Comparison of ENCODE assay signal across 8 cellular contexts in genomic region chr15:52790941-52791751, GRCh38. TPM values are rescaled to one million over a fixed set of nuclear protein-coding genes. Genes with fewer than 3 reads are reported as not detected.
DNase-seq lines count a peak whose midpoint lies in the region; ATAC-seq and TF ChIP-seq lines count a peak whose summit lies in the region.

No MANE protein-coding gene starts in this region.

- 27 to 28% methylated on average over 48 to 50 of the region's 50 CpGs for WGBS in GM23248 (ENCODE audit: low coverage in 1 of 2, low lambda C conversion rate in 2 of 2, missing lambda C conversion rate in 2 of 2), 2 experiments

- POLR2A ChIA-PET in activated B cell treated with CpG ODN at 0.5 μM for 24 hours (lab: Charles Lee), result no interaction called here

- CTCF ChIA-PET in activated B cell treated with CpG ODN at 0.5 μM for 24 hours (lab: Charles Lee), result interaction anchor here (0.7 kb wide), 1 partner anchor 11 kb away, joined by 4 read pairs; no protein-coding TSS in a partner anchor

- intact Hi-C loops in activated B cell treated with CpG ODN at 0.5 μM for 24 hours (cut with micrococcal nuclease) (loop anchor here (1.0 kb wide), 1 partner anchor 7 kb away; no protein-coding TSS in a partner anchor), gastrocnemius medialis (cut with DNase I; ENCODE audit: low total_unique reads) (no loop called here)

- no peaks in the 10 kb centered on the region for H3K9me3 ChIP-seq in right atrium auricular region
- H3K9me3 ChIP-seq in gastrocnemius medialis, result no peaks in the 10 kb centered on the region
- no peaks in the 10 kb centered on the region for H3K9me3 ChIP-seq in GM23248 (ENCODE audit: low read depth)

- H3K27me3 Mint-ChIP-seq in activated B cell treated with CpG ODN at 0.5 μM for 24 hours, result peaks cover 67% of the 10 kb centered on the region

- no peaks in the 10 kb centered on the region for H3K9me2 ChIP-seq in GM23248 (ENCODE audit: insufficient read depth)

- in situ Hi-C loops in gastrocnemius medialis (cut with MboI; ENCODE audit: low sequenced_read_pairs in 4 of 4), result loop anchor here in 2 of 4 donors (25.0 kb wide), 1 partner anchor 921 kb away; no protein-coding TSS in a partner anchor
- in situ Hi-C loops in GM23248 (cut with MboI), result loop anchor here (25.0 kb wide), 1 partner anchor 396 kb away; no protein-coding TSS in a partner anchor

- peaks cover 27% of the 10 kb centered on the region for H3K4me1 Mint-ChIP-seq in activated B cell treated with CpG ODN at 0.5 μM for 24 hours

- H3K9ac ChIP-seq in GM23248, result no peak overlapping the region

- H3K4me3 ChIP-seq in GM12875 (ENCODE audit: low read depth, low read length), result no peak overlapping the region
- H3K4me3 ChIP-seq in right atrium auricular region, result peak overlapping the region; percentile 42 to 54
- peak overlapping the region in 3 of 4 donors; percentile 50 to 71 (median 55) for H3K4me3 ChIP-seq in gastrocnemius medialis
- H3K4me3 ChIP-seq in GM23248, result no peak overlapping the region

- no peak for DNase-seq in activated B cell treated with CpG ODN at 0.5 μM for 24 hours
- no peak for DNase-seq in right atrium auricular region (ENCODE audit: low spot score)
- no peak for DNase-seq in gastrocnemius medialis
- no peak for DNase-seq in GM23248
- no peak for DNase-seq in pons (ENCODE audit: low spot score)
- no peak for DNase-seq in NCI-H446 (lab: John Stamatoyannopoulos, UW)
- DNase-seq in effector CD8-positive, alpha-beta T cell (lab: John Stamatoyannopoulos, UW), result no peak

- H3K4me1 ChIP-seq in right atrium auricular region (peaks cover 0 to 45% of the 10 kb centered on the region in 2 donors), gastrocnemius medialis (peaks cover 12 to 36% of the 10 kb centered on the region in 2 donors), GM23248 (ENCODE audit: insufficient read depth) (no peaks in the 10 kb centered on the region)

- H3K79me2 ChIP-seq in GM23248 (ENCODE audit: insufficient read depth), result no peaks in the 10 kb centered on the region

- no peak overlapping the region for H3K27ac Mint-ChIP-seq in activated B cell treated with CpG ODN at 0.5 μM for 24 hours

- H3K36me3 ChIP-seq in right atrium auricular region (no peaks in the 10 kb centered on the region), gastrocnemius medialis (no peaks in the 10 kb centered on the region), GM23248 (ENCODE audit: low read depth) (no peaks in the 10 kb centered on the region)

- 0 out of 2 replicates have a peak, but pooled peaks cover 4% of the 10 kb centered on the region for H3F3A ChIP-seq in GM23248 (ENCODE audit: insufficient read depth)

- no peak overlapping the region for H3K4me2 ChIP-seq in GM23248 (ENCODE audit: unreplicated experiment)

- TF ChIP-seq CTCF in GM12875 (IDR thresholded peaks at IDR 0.05; ENCODE audit: borderline replicate concordance, insufficient read depth, low read depth, low read length) (0 out of 2 replicates have a peak, but pooled peaks have one; percentile 23), activated B cell treated with CpG ODN at 0.5 μM for 24 hours (IDR thresholded peaks at IDR 0.05) (no peak), right atrium auricular region (IDR thresholded peaks at IDR 0.05) (no peak), gastrocnemius medialis (IDR thresholded peaks at IDR 0.05 in 4 of 5, conservative IDR thresholded peaks at IDR 0.05 in 1 of 5) (no peak)

- no peaks in the 10 kb centered on the region for H4K20me1 ChIP-seq in GM23248 (ENCODE audit: insufficient read depth)

- H3K27me3 ChIP-seq in right atrium auricular region (peaks cover 47 to 48% of the 10 kb centered on the region in 2 donors), gastrocnemius medialis (peaks cover 76 to 98% (median 82%) of the 10 kb centered on the region in 3 donors), GM23248 (replicated peaks; ENCODE audit: insufficient read depth) (peaks cover 76% of the 10 kb centered on the region)

- H2AFZ ChIP-seq in GM23248, result no peak overlapping the region

- no peak overlapping the region for H3K27ac ChIP-seq in right atrium auricular region
- no peak overlapping the region for H3K27ac ChIP-seq in gastrocnemius medialis
- no peak overlapping the region for H3K27ac ChIP-seq in GM23248

- H3K4me3 Mint-ChIP-seq in activated B cell treated with CpG ODN at 0.5 μM for 24 hours, result peak overlapping the region; percentile 75

- ATAC-seq in activated B cell treated with CpG ODN at 0.5 μM for 24 hours (ENCODE audit: low read depth), result peak; percentile 19
- no peak for ATAC-seq in gastrocnemius medialis

- TF ChIP-seq POLR2A in gastrocnemius medialis (IDR thresholded peaks at IDR 0.05), result no peak

- peaks cover 4% of the 10 kb centered on the region for H3K9me3 Mint-ChIP-seq in activated B cell treated with CpG ODN at 0.5 μM for 24 hours

- no peaks in the 10 kb centered on the region for H3K36me3 Mint-ChIP-seq in activated B cell treated with CpG ODN at 0.5 μM for 24 hours (ENCODE audit: low read depth)

RNA-seq across cellular contexts. Expression of gene ONECUT1, which starts 1.0 kb away (rescaled TPM):
- total RNA-seq in activated B cell treated with CpG ODN at 0.5 μM for 24 hours (0.44 TPM in 1 of 2 replicates, not detected in the other), right atrium auricular region (not detected), gastrocnemius medialis (not detected)
- total RNA-seq in GM23248 (2014; rRNA removed; shearing (Covaris generic)), result not detected in 2 replicates
- polyA plus RNA-seq in GM23248 (2016; fragmentation: Nextera tagmentation; extraction: Ambion mirVana), result not detected in 2 replicates

Comparison
In these comparisons a context has a peak if more than half of its experiments do, and no peak if none do; other contexts are left out.
1. H3K4me3 ChIP-seq: peak in right atrium auricular region (2 of 2) and gastrocnemius medialis (3 of 4); none in GM12875 (single experiment) and GM23248 (single experiment).